In genomic region chr1:39297534-39297933, GRCh38 we compare ENCODE assay signal across 25 cellular contexts.
A peak's percentile ranks its signal among the peaks of the same experiment; 100 is the strongest.
DNase-seq lines count a peak whose midpoint lies in the region; ATAC-seq and TF ChIP-seq lines count a peak whose summit lies in the region.
"Had no signal": no experiment of that assay in that cellular context is flagged by ENCODE, and none has a peak within 500 bp of the region (broad histone marks: within the 10 kb centered on the region; RNA-seq: fewer than 3 reads in every experiment).

No MANE protein-coding gene starts in this region.

- no peaks in the 10 kb centered on the region for H3K27me3 Mint-ChIP-seq in natural killer cell (ENCODE audit: low read depth in 2 of 2)
- H3K27me3 Mint-ChIP-seq in natural killer cell treated with Interleukin-12 subunit alpha and Interleukin-12 subunit beta and Interleukin-15 and Interleukin-18, amount 100 ng/mL, for 72 hours, result no peaks in the 10 kb centered on the region
- no peaks in the 10 kb centered on the region for H3K27me3 Mint-ChIP-seq in central memory CD8-positive, alpha-beta T cell
- H3K27me3 Mint-ChIP-seq: effector memory CD8-positive, alpha-beta T cell had no signal

- H3K4me1 Mint-ChIP-seq in natural killer cell, result peaks cover 0 to 20% of the 10 kb centered on the region in 2 donors
- peaks cover 6 to 10% of the 10 kb centered on the region in 2 donors for H3K4me1 Mint-ChIP-seq in natural killer cell treated with Interleukin-12 subunit alpha and Interleukin-12 subunit beta and Interleukin-15 and Interleukin-18, amount 100 ng/mL, for 72 hours (ENCODE audit: low read depth in 2 of 2)
- peaks cover 7% of the 10 kb centered on the region for H3K4me1 Mint-ChIP-seq in central memory CD8-positive, alpha-beta T cell
- H3K4me1 Mint-ChIP-seq: mesothelial cell of epicardium, nephron progenitor cell had no signal

- peak overlapping the region; percentile 5 to 22 for H3K27ac Mint-ChIP-seq in natural killer cell
- H3K27ac Mint-ChIP-seq in natural killer cell treated with Interleukin-12 subunit alpha and Interleukin-12 subunit beta and Interleukin-15 and Interleukin-18, amount 100 ng/mL, for 72 hours, result no peak overlapping the region
- H3K27ac Mint-ChIP-seq in central memory CD8-positive, alpha-beta T cell (ENCODE audit: low read depth), result peak overlapping the region; percentile 82
- H3K27ac Mint-ChIP-seq: mesothelial cell of epicardium, nephron progenitor cell had no signal

- H3K36me3 Mint-ChIP-seq in natural killer cell, result peaks cover 52% of the 10 kb centered on the region
- peaks cover 52% of the 10 kb centered on the region for H3K36me3 Mint-ChIP-seq in natural killer cell treated with Interleukin-12 subunit alpha and Interleukin-12 subunit beta and Interleukin-15 and Interleukin-18, amount 100 ng/mL, for 72 hours
- peaks cover 84% of the 10 kb centered on the region for H3K36me3 Mint-ChIP-seq in central memory CD8-positive, alpha-beta T cell (ENCODE audit: insufficient read depth)

- TF ChIP-seq POLR2A in breast epithelium (IDR thresholded peaks at IDR 0.05), result no peak

- H3K27me3 ChIP-seq in muscle layer of duodenum (ENCODE audit: low read depth, low read length) (no peaks in the 10 kb centered on the region), breast epithelium (no peaks in the 10 kb centered on the region)
- H3K27me3 ChIP-seq: esophagus squamous epithelium, tibial artery had no signal

- peaks cover 0 to 25% of the 10 kb centered on the region in 2 donors for H3K4me1 ChIP-seq in muscle layer of duodenum (ENCODE audit: control insufficient read depth in 1 of 2, insufficient read depth in 2 of 2, low read length in 2 of 2)
- no peaks in the 10 kb centered on the region for H3K4me1 ChIP-seq in breast epithelium

- ATAC-seq in natural killer cell, result no peak
- no peak for ATAC-seq in natural killer cell treated with Interleukin-12 subunit alpha and Interleukin-12 subunit beta and Interleukin-15 and Interleukin-18, amount 100 ng/mL, for 72 hours
- ATAC-seq in central memory CD8-positive, alpha-beta T cell (replicated peaks; ENCODE audit: extremely low read depth, poor library complexity, severe bottlenecking), result no peak
- ATAC-seq: effector memory CD8-positive, alpha-beta T cell had no signal

- H3K4me3 ChIP-seq in muscle layer of duodenum (ENCODE audit: low read depth in 1 of 2, low read length in 2 of 2), result no peak overlapping the region
- no peak overlapping the region for H3K4me3 ChIP-seq in breast epithelium
- H3K4me3 ChIP-seq: esophagus squamous epithelium, left ventricle myocardium inferior, tibial artery had no signal

- DNase-seq in natural killer cell (no peak), activated gamma-delta T cell (lab: John Stamatoyannopoulos, UW) (no peak), NK-92 (lab: John Stamatoyannopoulos, UW; ENCODE audit: unreplicated experiment) (no peak), breast epithelium (ENCODE audit: low spot score in 2 of 2) (no peak)
- DNase-seq in natural killer cell treated with Interleukin-12 subunit alpha and Interleukin-12 subunit beta and Interleukin-15 and Interleukin-18, amount 100 ng/mL, for 72 hours (ENCODE audit: low spot score), result no peak
- no peak for DNase-seq in central memory CD8-positive, alpha-beta T cell (ENCODE audit: low spot score in 2 of 2)
- DNase-seq in stimulated activated CD4-positive, alpha-beta T cell treated with anti-CD3 and anti-CD28 coated beads, Interleukin-1b, Interleukin-23, amount 100 ng/mL, for 48 hours, result no peak
- DNase-seq: activated CD4-positive, alpha-beta T cell treated with anti-CD3 and anti-CD28 coated beads, Interleukin-2, amount 50 U/mL, for 48 hours; activated naive CD4-positive, alpha-beta T cell treated with Interleukin-2 at 50 U/mL for 16 hours; anterior cingulate cortex; cerebellar nuclear complex; effector memory CD8-positive, alpha-beta T cell; esophagus squamous epithelium; immature natural killer cell; left ventricle myocardium inferior; NCI-H1694; NCI-H69; nephron progenitor cell; RPMI8226; stimulated activated CD4-positive, alpha-beta T cell treated with anti-CD3 and anti-CD28 coated beads, Interleukin-2, amount 100 ng/mL, for 24 hours; stimulated activated naive CD4-positive, alpha-beta T cell; tibial artery had no signal

- H3K36me3 ChIP-seq in muscle layer of duodenum (ENCODE audit: control insufficient read depth in 1 of 2, insufficient read depth in 2 of 2, low read length in 2 of 2), result peaks cover 64 to 73% of the 10 kb centered on the region in 2 donors
- H3K36me3 ChIP-seq in breast epithelium, result no peaks in the 10 kb centered on the region

- TF ChIP-seq CTCF in natural killer cell (IDR thresholded peaks at IDR 0.05), result no peak
- no peak for TF ChIP-seq CTCF in breast epithelium (IDR thresholded peaks at IDR 0.05)

- H3K9me3 ChIP-seq in muscle layer of duodenum (ENCODE audit: control insufficient read depth in 1 of 2, low read length in 2 of 2), result no peaks in the 10 kb centered on the region
- no peaks in the 10 kb centered on the region for H3K9me3 ChIP-seq in breast epithelium
- H3K9me3 ChIP-seq: esophagus squamous epithelium, left ventricle myocardium inferior, tibial artery had no signal

- no peak overlapping the region for H3K4me3 Mint-ChIP-seq in natural killer cell
- H3K4me3 Mint-ChIP-seq in natural killer cell treated with Interleukin-12 subunit alpha and Interleukin-12 subunit beta and Interleukin-15 and Interleukin-18, amount 100 ng/mL, for 72 hours, result no peak overlapping the region
- no peak overlapping the region for H3K4me3 Mint-ChIP-seq in central memory CD8-positive, alpha-beta T cell
- H3K4me3 Mint-ChIP-seq: effector memory CD8-positive, alpha-beta T cell; immature natural killer cell; mesothelial cell of epicardium; nephron progenitor cell had no signal

- intact Hi-C loops in natural killer cell (cut with micrococcal nuclease), result no loop called here
- intact Hi-C loops in breast epithelium (cut with DNase I; ENCODE audit: low total_unique reads), result no loop called here

- no peaks in the 10 kb centered on the region for H3K9me3 Mint-ChIP-seq in natural killer cell
- no peaks in the 10 kb centered on the region for H3K9me3 Mint-ChIP-seq in natural killer cell treated with Interleukin-12 subunit alpha and Interleukin-12 subunit beta and Interleukin-15 and Interleukin-18, amount 100 ng/mL, for 72 hours
- no peaks in the 10 kb centered on the region for H3K9me3 Mint-ChIP-seq in central memory CD8-positive, alpha-beta T cell
- H3K9me3 Mint-ChIP-seq: effector memory CD8-positive, alpha-beta T cell; immature natural killer cell; mesothelial cell of epicardium; nephron progenitor cell had no signal

- H3K27ac ChIP-seq in muscle layer of duodenum (ENCODE audit: low read length), result peak overlapping the region; percentile 5
- peak overlapping the region in 1 of 2 donors; percentile 10 for H3K27ac ChIP-seq in breast epithelium
- H3K27ac ChIP-seq: C4-2B, left ventricle myocardium inferior had no signal

Comparison
In these comparisons a context has a peak if more than half of its experiments do, and no peak if none do; other contexts are left out.
1. H3K27ac Mint-ChIP-seq: peak in natural killer cell (2 of 2) and central memory CD8-positive, alpha-beta T cell (single experiment); none in natural killer cell treated with Interleukin-12 subunit alpha and Interleukin-12 subunit beta and Interleukin-15 and Interleukin-18, amount 100 ng/mL, for 72 hours (0 of 2).